11 cellular contexts compared by ENCODE assay signal in genomic region chr17:73722163-73722562, GRCh38.
DNase-seq lines count a peak whose midpoint lies in the region; ATAC-seq and TF ChIP-seq lines count a peak whose summit lies in the region.
"Had no signal": no experiment of that assay in that cellular context is flagged by ENCODE, and none has a peak within 500 bp of the region (broad histone marks: within the 10 kb centered on the region; RNA-seq: fewer than 3 reads in every experiment).

No MANE protein-coding gene starts in this region.

- peak overlapping the region; percentile 62 for H3K27ac ChIP-seq in naive thymus-derived CD4-positive, alpha-beta T cell (ENCODE audit: low read depth, low read length)
- H3K27ac ChIP-seq in dorsolateral prefrontal cortex = no peak overlapping the region
- H3K27ac ChIP-seq: neutrophil, thoracic aorta had no signal

- POLR2A ChIA-PET in naive thymus-derived CD4-positive, alpha-beta T cell (lab: Charles Lee) = interaction anchor here (0.6 to 7.4 kb wide), 19 partner anchors 9 to 134 kb away, joined by 3 to 80 read pairs (median 3); no protein-coding TSS in a partner anchor

- H3K4me1 ChIP-seq in naive thymus-derived CD4-positive, alpha-beta T cell (ENCODE audit: control insufficient read depth in 2 of 2, insufficient read depth in 2 of 2, low read length in 2 of 2) = peaks cover 18 to 47% of the 10 kb centered on the region in 2 donors

- no peak for DNase-seq in activated CD4-positive, CD25-positive, alpha-beta regulatory T cell treated with anti-CD3 and anti-CD28 coated beads, Interleukin-2, amount 50 U/mL, for 72 hours
- DNase-seq in NCI-H2196 treated with DMSO at 0.1 percent for 48 hours (lab: John Stamatoyannopoulos, UW; ENCODE audit: unreplicated experiment) (peak; percentile 27), dorsolateral prefrontal cortex (no peak)
- peak; percentile 38 for DNase-seq in activated CD4-positive, alpha-beta T cell treated with anti-CD3 and anti-CD28 coated beads, Interleukin-2, amount 50 U/mL, for 1 hour
- peak in 7 of 9 donors; percentile 66 to 88 (median 83) for DNase-seq in naive thymus-derived CD4-positive, alpha-beta T cell
- DNase-seq: left cardiac atrium had no signal

- CTCF ChIA-PET in naive thymus-derived CD4-positive, alpha-beta T cell (lab: Charles Lee) = interaction anchor here (0.7 to 2.7 kb wide), 10 partner anchors 11 to 276 kb away, joined by 3 to 16 read pairs (median 3); partner anchors contain the start of gene SDK2

- peak; percentile 55 to 65 for ATAC-seq in activated CD4-positive, CD25-positive, alpha-beta regulatory T cell treated with anti-CD3 and anti-CD28 coated beads, Interleukin-2, amount 50 U/mL, for 24 hours
- peak; percentile 93 for ATAC-seq in naive thymus-derived CD4-positive, alpha-beta T cell
- ATAC-seq in GM18868 (IDR thresholded peaks at IDR 0.05; ENCODE audit: unreplicated experiment) = no peak
- no peak for ATAC-seq in HG02981 (IDR thresholded peaks at IDR 0.05; ENCODE audit: unreplicated experiment)
- ATAC-seq: left cardiac atrium had no signal

- H3K4me3 Mint-ChIP-seq in naive thymus-derived CD4-positive, alpha-beta T cell = peak overlapping the region; percentile 57 to 89 (median 84)

- H3K9me3 ChIP-seq in naive thymus-derived CD4-positive, alpha-beta T cell (ENCODE audit: control insufficient read depth in 2 of 3, low read length in 3 of 3) = no peaks in the 10 kb centered on the region
- H3K9me3 ChIP-seq: neutrophil, thoracic aorta had no signal

- H3K4me3 ChIP-seq in naive thymus-derived CD4-positive, alpha-beta T cell (ENCODE audit: low read length) = peak overlapping the region; percentile 38
- H3K4me3 ChIP-seq in dorsolateral prefrontal cortex = no peak overlapping the region
- H3K4me3 ChIP-seq: thoracic aorta had no signal

- H3K27me3 ChIP-seq in naive thymus-derived CD4-positive, alpha-beta T cell (ENCODE audit: control insufficient read depth in 2 of 2, insufficient read depth in 2 of 2, low read length in 2 of 2) = no peaks in the 10 kb centered on the region
- H3K27me3 ChIP-seq in dorsolateral prefrontal cortex = peaks cover 0 to 2% (median 0%) of the 10 kb centered on the region in 45 donors

- no peak for TF ChIP-seq CTCF in dorsolateral prefrontal cortex (IDR thresholded peaks at IDR 0.05 in 54 of 56, conservative IDR thresholded peaks at IDR 0.05 in 2 of 56; ENCODE audit: low read depth in 1 of 56, partially characterized antibody in 56 of 56)

- no peaks in the 10 kb centered on the region for H3K9me3 Mint-ChIP-seq in naive thymus-derived CD4-positive, alpha-beta T cell

- peak overlapping the region; percentile 82 to 100 (median 97) for H3K27ac Mint-ChIP-seq in naive thymus-derived CD4-positive, alpha-beta T cell

- peaks cover 0 to 3% (median 0%) of the 10 kb centered on the region in 5 donors for H3K36me3 Mint-ChIP-seq in naive thymus-derived CD4-positive, alpha-beta T cell

- no peaks in the 10 kb centered on the region for H3K36me3 ChIP-seq in naive thymus-derived CD4-positive, alpha-beta T cell (ENCODE audit: control insufficient read depth in 2 of 3, insufficient read depth in 3 of 3, low read length in 3 of 3)
- H3K36me3 ChIP-seq: neutrophil, thoracic aorta had no signal

- intact Hi-C loops in naive thymus-derived CD4-positive, alpha-beta T cell (cut with micrococcal nuclease) = loop anchor here in 1 of 2 donors (1.0 to 5.0 kb wide), 8 partner anchors 12 to 995 kb away; partner anchors contain the start of genes COG1 and SDK2
- intact Hi-C loops in dorsolateral prefrontal cortex (cut with DNase I) = loop anchor here in 1 of 2 donors (5.0 kb wide), 2 partner anchors 50 to 120 kb away; no protein-coding TSS in a partner anchor

- peaks cover 0 to 4% (median 0%) of the 10 kb centered on the region in 5 donors for H3K27me3 Mint-ChIP-seq in naive thymus-derived CD4-positive, alpha-beta T cell

- peaks cover 20 to 69% (median 57%) of the 10 kb centered on the region in 7 donors for H3K4me1 Mint-ChIP-seq in naive thymus-derived CD4-positive, alpha-beta T cell

Comparison
In these comparisons a context has a peak if more than half of its experiments do, and no peak if none do; other contexts are left out.
1. ATAC-seq: peak in activated CD4-positive, CD25-positive, alpha-beta regulatory T cell treated with anti-CD3 and anti-CD28 coated beads, Interleukin-2, amount 50 U/mL, for 24 hours (2 of 2) and naive thymus-derived CD4-positive, alpha-beta T cell (single experiment); none in GM18868 (single experiment) and HG02981 (single experiment).
2. DNase-seq: peak in NCI-H2196 treated with DMSO at 0.1 percent for 48 hours (single experiment), activated CD4-positive, alpha-beta T cell treated with anti-CD3 and anti-CD28 coated beads, Interleukin-2, amount 50 U/mL, for 1 hour (single experiment) and naive thymus-derived CD4-positive, alpha-beta T cell (7 of 9); none in activated CD4-positive, CD25-positive, alpha-beta regulatory T cell treated with anti-CD3 and anti-CD28 coated beads, Interleukin-2, amount 50 U/mL, for 72 hours (single experiment) and dorsolateral prefrontal cortex (0 of 10).